1 cellular context compared by ENCODE assay signal in genomic region chr1:116538527-116538926, GRCh38.
TF ChIP-seq lines count a peak whose summit lies in the region.

No MANE protein-coding gene starts in this region.

TF ChIP-seq in HepG2, 621 proteins besides CTCF, POLR2A, EP300 and RAD21 (continued from another document and continues in another):
- TF ChIP-seq AHDC1 (CRISPR knock-in tag; IDR thresholded peaks at IDR 0.05; ENCODE audit: borderline replicate concordance), result peak; percentile 77; the same call in 1 of the 2 replicates
- TF ChIP-seq SUZ12 (IDR thresholded peaks at IDR 0.05; ENCODE audit: low read depth, low read length), result no peak
- no peak for TF ChIP-seq HNF1A (IDR thresholded peaks at IDR 0.05; ENCODE audit: low read depth)
- TF ChIP-seq HNF1A (CRISPR knock-in tag; IDR thresholded peaks at IDR 0.05; ENCODE audit: borderline replicate concordance), result no peak
- TF ChIP-seq FOXA1 (IDR thresholded peaks at IDR 0.05), result no peak
- 0 out of 2 replicates have a peak, but pooled peaks have one; percentile 10 for TF ChIP-seq FOXA1 (CRISPR knock-in tag; IDR thresholded peaks at IDR 0.05)
- TF ChIP-seq IRF2 (CRISPR knock-in tag; IDR thresholded peaks at IDR 0.05), result 0 out of 2 replicates have a peak, but pooled peaks have one; percentile 15
- peak; percentile 48 for TF ChIP-seq MED1 (CRISPR knock-in tag; IDR thresholded peaks at IDR 0.05)
- no peak for TF ChIP-seq MBNL3 (CRISPR knock-in tag; conservative IDR thresholded peaks at IDR 0.05)
- TF ChIP-seq ZHX1 (CRISPR knock-in tag; IDR thresholded peaks at IDR 0.05; ENCODE audit: low read depth), result no peak
- TF ChIP-seq DR1 (CRISPR knock-in tag; IDR thresholded peaks at IDR 0.05), result no peak
- TF ChIP-seq CBX1 (IDR thresholded peaks at IDR 0.05; ENCODE audit: low read depth), result no peak
- TF ChIP-seq UBTF (CRISPR knock-in tag; IDR thresholded peaks at IDR 0.05), result no peak
- no peak for TF ChIP-seq EHMT2 (IDR thresholded peaks at IDR 0.05; ENCODE audit: borderline replicate concordance, low read depth, low read length)
- no peak for TF ChIP-seq HCFC1 (IDR thresholded peaks at IDR 0.05; ENCODE audit: low read depth, low read length)
- no peak for TF ChIP-seq NPAS2 (CRISPR knock-in tag; IDR thresholded peaks at IDR 0.05; ENCODE audit: borderline replicate concordance)
- no peak for TF ChIP-seq STAG1 (CRISPR knock-in tag; IDR thresholded peaks at IDR 0.05)
- TF ChIP-seq PCBP2 (optimal IDR thresholded peaks at IDR 0.05; ENCODE audit: low read depth, low read length, poor library complexity, severe bottlenecking), result no peak
- peak; percentile 92 for TF ChIP-seq JUND (CRISPR knock-in tag; IDR thresholded peaks at IDR 0.05)
- peak; percentile 36; the same call in 1 of the 2 replicates for TF ChIP-seq HNF1B (CRISPR knock-in tag; IDR thresholded peaks at IDR 0.05)
- no peak for TF ChIP-seq NKX3-1 (CRISPR knock-in tag; IDR thresholded peaks at IDR 0.05)
- 0 out of 2 replicates have a peak, but pooled peaks have one; percentile 47 for TF ChIP-seq CEBPG (CRISPR knock-in tag; IDR thresholded peaks at IDR 0.05)
- no peak for TF ChIP-seq ZNF572 (CRISPR knock-in tag; IDR thresholded peaks at IDR 0.05)
- TF ChIP-seq TOPORS (CRISPR knock-in tag; IDR thresholded peaks at IDR 0.05), result no peak
- peak; percentile 65; the same call in 1 of the 2 replicates for TF ChIP-seq TFE3 (CRISPR knock-in tag; IDR thresholded peaks at IDR 0.05)
- no peak for TF ChIP-seq CBX5 (CRISPR knock-in tag; IDR thresholded peaks at IDR 0.05; ENCODE audit: borderline replicate concordance)
- TF ChIP-seq ZNF326 (CRISPR knock-in tag; IDR thresholded peaks at IDR 0.05; ENCODE audit: borderline replicate concordance), result no peak
- TF ChIP-seq TCF7 (IDR thresholded peaks at IDR 0.05; ENCODE audit: low read depth), result 0 out of 2 replicates have a peak, but pooled peaks have one; percentile 27
- TF ChIP-seq FOXK1 (CRISPR knock-in tag; IDR thresholded peaks at IDR 0.05; ENCODE audit: borderline replicate concordance, low read depth), result peak; percentile 52; the same call in 1 of the 2 replicates
- TF ChIP-seq CREB1 (IDR thresholded peaks at IDR 0.05), result peak; percentile 56
- TF ChIP-seq CREB1 (CRISPR knock-in tag; IDR thresholded peaks at IDR 0.05), result peak; percentile 63
- TF ChIP-seq MYC (CRISPR knock-in tag; IDR thresholded peaks at IDR 0.05; ENCODE audit: borderline replicate concordance), result no peak
- TF ChIP-seq HNF4A (CRISPR knock-in tag; IDR thresholded peaks at IDR 0.05), result peak; percentile 53
- no peak for TF ChIP-seq ZNF10 (CRISPR knock-in tag; IDR thresholded peaks at IDR 0.05; ENCODE audit: borderline replicate concordance, low read depth)
- TF ChIP-seq ATF4 (CRISPR knock-in tag; IDR thresholded peaks at IDR 0.05), result 0 out of 4 replicates have a peak, but pooled peaks of 1 of the 2 experiments have one; percentile 6
- no peak for TF ChIP-seq GABPB1 (CRISPR knock-in tag; IDR thresholded peaks at IDR 0.05)
- TF ChIP-seq NFE2L1 (CRISPR knock-in tag; IDR thresholded peaks at IDR 0.05; ENCODE audit: borderline replicate concordance), result no peak
- TF ChIP-seq SOX6 (IDR thresholded peaks at IDR 0.05), result no peak
- no peak for TF ChIP-seq SOX6 (CRISPR knock-in tag; IDR thresholded peaks at IDR 0.05)
